20 cellular contexts compared by ENCODE assay signal in genomic region chr7:15323545-15323944, GRCh38.
DNase-seq lines count a peak whose midpoint lies in the region; FAIRE-seq and TF ChIP-seq lines count a peak whose summit lies in the region.
"Had no signal": no experiment of that assay in that cellular context is flagged by ENCODE, and none has a peak within 500 bp of the region (broad histone marks: within the 10 kb centered on the region; RNA-seq: fewer than 3 reads in every experiment).

No MANE protein-coding gene starts in this region.

- H2AFZ ChIP-seq in fibroblast of lung (ENCODE audit: low read length) = peak overlapping the region; percentile 6
- H2AFZ ChIP-seq: hepatocyte had no signal

- no peaks in the 10 kb centered on the region for H3K9me3 ChIP-seq in fibroblast of lung (ENCODE audit: control insufficient read depth, insufficient read depth, low read depth, low read length)
- H3K9me3 ChIP-seq: neutrophil had no signal

- H3K4me1 ChIP-seq in fibroblast of lung (ENCODE audit: control insufficient read depth, extremely low read depth, insufficient read depth, low read length) = no peaks in the 10 kb centered on the region

- H3K79me2 ChIP-seq in fibroblast of lung (ENCODE audit: control insufficient read depth, insufficient read depth, low read length) = no peaks in the 10 kb centered on the region
- H3K79me2 ChIP-seq: hepatocyte had no signal

- TF ChIP-seq CTCF in AG10803 (conservative IDR thresholded peaks at IDR 0.05; ENCODE audit: low read length) (no peak), fibroblast of lung (conservative IDR thresholded peaks at IDR 0.05 in 1 of 2, IDR thresholded peaks at IDR 0.05 in 1 of 2; ENCODE audit: low read depth in 1 of 2, low read length in 2 of 2) (no peak)

- H3K9ac ChIP-seq in fibroblast of lung (ENCODE audit: insufficient read depth, low read length) = no peak overlapping the region

- H4K20me1 ChIP-seq in fibroblast of lung (ENCODE audit: control insufficient read depth, extremely low read depth, insufficient read depth, low read length) = no peaks in the 10 kb centered on the region

- H3K4me2 ChIP-seq in fibroblast of lung (ENCODE audit: extremely low read depth, insufficient read depth, low read length) = no peak overlapping the region
- H3K4me2 ChIP-seq: hepatocyte had no signal

- no peaks in the 10 kb centered on the region for H3K36me3 ChIP-seq in fibroblast of lung (ENCODE audit: control insufficient read depth, insufficient read depth, low read length)
- H3K36me3 ChIP-seq: neutrophil had no signal

- H3K4me3 ChIP-seq in AG10803 (ENCODE audit: low read length) = no peak overlapping the region
- H3K4me3 ChIP-seq in fibroblast of lung (replicated peaks in 1 of 4; ENCODE audit: control extremely low read depth in 1 of 4, insufficient read depth in 1 of 4, low read depth in 3 of 4, low read length in 4 of 4) = no peak overlapping the region
- H3K4me3 ChIP-seq: hepatocyte, K562, lung had no signal

- no peak overlapping the region for H3K27ac ChIP-seq in fibroblast of lung (ENCODE audit: insufficient read depth, low read length)
- H3K27ac ChIP-seq: hepatocyte, neutrophil had no signal

- no peak for FAIRE-seq in frontal cortex (lab: Jason Lieb, UNC)
- FAIRE-seq: K562 had no signal

- no peaks in the 10 kb centered on the region for H3K27me3 ChIP-seq in fibroblast of lung (ENCODE audit: control insufficient read depth, insufficient read depth, low read length)
- H3K27me3 ChIP-seq: hepatocyte, neutrophil had no signal

- DNase-seq in AG10803 (ENCODE audit: low read depth) (peak; percentile 17), LHCN-M2 (ENCODE audit: low read depth) (peak; percentile 71), fibroblast of lung (ENCODE audit: low read depth in 2 of 2) (peak in 1 of 2 donors; percentile 49), myocyte (ENCODE audit: low read depth) (peak; percentile 60), COR-L47 (lab: John Stamatoyannopoulos, UW) (no peak), frontal cortex (ENCODE audit: low spot score in 2 of 2) (no peak)
- DNase-seq in stimulated activated naive CD4-positive, alpha-beta T cell treated with Interleukin-2 at 50 U/mL for 16 hours (lab: John Stamatoyannopoulos, UW) = no peak
- DNase-seq: activated CD8-positive, alpha-beta T cell treated with anti-CD3 and anti-CD28 coated beads for 36 hours; activated gamma-delta T cell treated with Interleukin-2 at 50 U/mL for 16 hours; activated T-cell treated with anti-CD3 and anti-CD28 coated beads for 4 hours; CD4-positive, alpha-beta T cell; GDM1; MV-4-11; NCI-H1694; NCI-H2171 treated with DMSO at 0.1 percent for 48 hours; NCI-H526 treated with DMSO at 0.1 percent for 48 hours had no signal

Comparison
In these comparisons a context has a peak if more than half of its experiments do, and no peak if none do; other contexts are left out.
1. DNase-seq: peak in AG10803 (single experiment), LHCN-M2 (single experiment) and myocyte (single experiment); none in COR-L47 (single experiment), frontal cortex (0 of 2) and stimulated activated naive CD4-positive, alpha-beta T cell treated with Interleukin-2 at 50 U/mL for 16 hours (single experiment).